ENCODE assay signal across 1 cellular context in genomic region chr3:4843619-4844018, GRCh38.
TF ChIP-seq lines count a peak whose summit lies in the region.

No MANE protein-coding gene starts in this region.

TF ChIP-seq in IMR-90, 13 proteins besides CTCF, POLR2A, EP300 and RAD21:
- TF ChIP-seq MXI1 (IDR thresholded peaks at IDR 0.05; ENCODE audit: borderline replicate concordance, low read depth, low read length) (no peak), CEBPB (IDR thresholded peaks at IDR 0.05; ENCODE audit: low read depth, low read length) (no peak), MAFK (IDR thresholded peaks at IDR 0.05; ENCODE audit: low read depth, low read length) (no peak), MAZ (IDR thresholded peaks at IDR 0.05; ENCODE audit: borderline replicate concordance, low read depth, low read length) (no peak), NFE2L2 (IDR thresholded peaks at IDR 0.05; ENCODE audit: low read depth, low read length) (no peak)
